ENCODE assay signal across 11 cellular contexts in the genomic region with DNA sequence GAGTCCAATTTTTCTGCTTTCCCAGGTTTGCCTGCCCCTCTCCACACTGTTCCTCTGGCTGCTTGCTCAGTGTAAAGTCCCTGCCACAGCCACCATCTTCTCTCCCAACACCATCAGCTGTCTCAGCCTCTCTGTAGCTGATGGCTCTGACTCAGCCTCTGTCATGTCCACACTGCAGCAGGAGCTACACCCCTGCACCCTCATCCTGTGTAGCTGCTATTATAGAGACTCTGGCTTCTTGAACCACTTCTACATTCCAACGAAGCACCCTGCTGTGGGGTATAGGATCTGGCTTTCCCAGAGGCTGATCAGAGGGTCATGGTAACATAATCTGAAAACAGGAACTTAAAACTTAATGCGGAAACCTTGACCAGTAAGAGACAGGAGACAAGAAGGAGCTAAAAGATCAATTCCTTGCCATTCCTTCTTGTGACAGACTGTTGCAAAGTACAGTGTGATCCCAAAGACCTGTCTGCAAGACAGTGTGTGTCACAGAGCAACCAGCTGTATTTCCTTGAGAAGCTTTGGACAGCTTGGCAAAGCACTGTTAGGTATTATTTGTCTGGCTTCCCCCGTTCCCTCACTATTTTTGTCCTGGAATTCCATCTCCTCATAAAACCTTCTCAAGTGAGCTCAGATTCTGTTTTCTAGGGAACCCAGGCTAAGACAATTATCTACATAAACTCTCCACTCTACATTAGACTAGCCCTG. TPM values are rescaled to one million over a fixed set of nuclear protein-coding genes. Genes with fewer than 3 reads are reported as not detected.
DNase-seq lines count a peak whose midpoint lies in the region; ATAC-seq, FAIRE-seq and TF ChIP-seq lines count a peak whose summit lies in the region.
"Had no signal": no experiment of that assay in that cellular context is flagged by ENCODE, and none has a peak within 500 bp of the region (broad histone marks: within the 10 kb centered on the region; RNA-seq: fewer than 3 reads in every experiment).

No MANE protein-coding gene starts in this region.

- no peaks in the 10 kb centered on the region for H4K20me1 ChIP-seq in OCI-LY7 (ENCODE audit: insufficient read depth, low read length)
- no peaks in the 10 kb centered on the region for H4K20me1 ChIP-seq in endothelial cell of umbilical vein (replicated peaks; ENCODE audit: control insufficient read depth, extremely low read depth, insufficient read depth, low read length)

- TF ChIP-seq CTCF in OCI-LY7 (conservative IDR thresholded peaks at IDR 0.05; ENCODE audit: low read length) = no peak
- TF ChIP-seq CTCF in endothelial cell of umbilical vein (IDR thresholded peaks at IDR 0.05; ENCODE audit: extremely low read depth in 1 of 2, insufficient read depth in 1 of 2, low read depth in 1 of 2, low read length in 2 of 2) = no peak
- TF ChIP-seq CTCF in osteocyte (IDR thresholded peaks at IDR 0.05) = no peak

- H3K9me3 Mint-ChIP-seq in osteocyte (ENCODE audit: unreplicated experiment) = peaks cover 9% of the 10 kb centered on the region
- peaks cover 0 to 7% (median 4%) of the 10 kb centered on the region in 3 donors for H3K9me3 Mint-ChIP-seq in T-cell

- BruUV-seq in OCI-LY7 (replicated peaks; lab: Mats Ljungman, UMichigan) (no TSS peak), endothelial cell of umbilical vein (replicated peaks; lab: Mats Ljungman, UMichigan) (no TSS peak)

- peak overlapping the region; percentile 60; the same call in 1 of the 2 replicates for H2AFZ ChIP-seq in OCI-LY7 (ENCODE audit: low read length)
- H2AFZ ChIP-seq in endothelial cell of umbilical vein (ENCODE audit: low read depth, low read length) = no peak overlapping the region

- no peaks in the 10 kb centered on the region for H3K27me3 Mint-ChIP-seq in osteocyte (ENCODE audit: unreplicated experiment)
- peaks cover 22 to 27% of the 10 kb centered on the region in 2 donors for H3K27me3 Mint-ChIP-seq in T-cell

- no peak overlapping the region for H3K27ac ChIP-seq in OCI-LY7 (ENCODE audit: low read depth, low read length, poor library complexity, severe bottlenecking)
- H3K27ac ChIP-seq in endothelial cell of umbilical vein (ENCODE audit: insufficient read depth, low read depth, low read length) = peak overlapping the region; percentile 88
- H3K27ac ChIP-seq in caudate nucleus (ENCODE audit: low read depth, low read length) = no peak overlapping the region
- H3K27ac ChIP-seq: ovary had no signal

- H3K27me3 ChIP-seq in H7 (ENCODE audit: control insufficient read depth, insufficient read depth, low read length) (no peaks in the 10 kb centered on the region), endothelial cell of umbilical vein (ENCODE audit: control insufficient read depth in 2 of 2, insufficient read depth in 2 of 2, low read length in 2 of 2) (no peaks in the 10 kb centered on the region)
- H3K27me3 ChIP-seq: ovary had no signal

- ATAC-seq in T-cell (replicated peaks in 1 of 4) (no peak), HG03565 (IDR thresholded peaks at IDR 0.05; ENCODE audit: unreplicated experiment) (no peak)
- ATAC-seq: activated CD4-positive, CD25-positive, alpha-beta regulatory T cell treated with anti-CD3 and anti-CD28 coated beads, Interleukin-2, amount 50 U/mL, for 24 hours had no signal

- no peak for TF ChIP-seq POLR2A in endothelial cell of umbilical vein (IDR thresholded peaks at IDR 0.05; ENCODE audit: low read depth, low read length)

- H3K4me1 ChIP-seq in OCI-LY7 (ENCODE audit: insufficient read depth, low read length, poor library complexity, severe bottlenecking) = peaks cover 40% of the 10 kb centered on the region
- H3K4me1 ChIP-seq in endothelial cell of umbilical vein (ENCODE audit: control insufficient read depth, extremely low read depth, insufficient read depth, low read length) = peaks cover 46% of the 10 kb centered on the region

- H3K4me2 ChIP-seq in OCI-LY7 (ENCODE audit: low read length) (no peak overlapping the region), endothelial cell of umbilical vein (ENCODE audit: insufficient read depth, low read length) (no peak overlapping the region)

- H3K9me3 ChIP-seq in OCI-LY7 (ENCODE audit: low read length) (no peaks in the 10 kb centered on the region), endothelial cell of umbilical vein (replicated peaks; ENCODE audit: control insufficient read depth, insufficient read depth, low read length) (no peaks in the 10 kb centered on the region)
- H3K9me3 ChIP-seq: ovary had no signal

- dilution Hi-C loops in endothelial cell of umbilical vein (cut with MboI; ENCODE audit: extremely low pct_ligation_motif_present, low sequenced_read_pairs) = no loop called here

- H3K4me3 ChIP-seq in H7 (ENCODE audit: insufficient read depth, low read depth, low read length) = no peak overlapping the region
- no peak overlapping the region for H3K4me3 ChIP-seq in OCI-LY7 (ENCODE audit: low read depth, low read length, poor library complexity, severe bottlenecking)
- no peak overlapping the region for H3K4me3 ChIP-seq in endothelial cell of umbilical vein (replicated peaks in 1 of 3; ENCODE audit: insufficient read depth in 1 of 3, low read depth in 1 of 3, low read length in 3 of 3)
- H3K4me3 ChIP-seq: ovary had no signal

- no peaks in the 10 kb centered on the region for H3K9me1 ChIP-seq in endothelial cell of umbilical vein (replicated peaks; ENCODE audit: control insufficient read depth, extremely low read depth, insufficient read depth, low read length)

- H3K79me2 ChIP-seq in OCI-LY7 (ENCODE audit: insufficient read depth, low read depth, low read length) = no peaks in the 10 kb centered on the region
- peaks cover 50% of the 10 kb centered on the region for H3K79me2 ChIP-seq in endothelial cell of umbilical vein (ENCODE audit: control insufficient read depth, insufficient read depth, low read length)

- H3K9me2 ChIP-seq in OCI-LY7 (ENCODE audit: insufficient read depth, low read length) = no peaks in the 10 kb centered on the region

- H3K4me3 Mint-ChIP-seq in osteocyte (ENCODE audit: unreplicated experiment) (no peak overlapping the region), T-cell (no peak overlapping the region)

- peak; percentile 61 for FAIRE-seq in endothelial cell of umbilical vein (lab: Jason Lieb, UNC)

- intact Hi-C loops in OCI-LY7 (cut with micrococcal nuclease; ENCODE audit: unreplicated experiment) (no loop called here), endothelial cell of umbilical vein (cut with micrococcal nuclease) (no loop called here)

- peak overlapping the region; percentile 12 for H3K9ac ChIP-seq in endothelial cell of umbilical vein (replicated peaks; ENCODE audit: extremely low read depth, insufficient read depth, low read length)

- H3K27ac Mint-ChIP-seq in osteocyte (ENCODE audit: unreplicated experiment) (peak overlapping the region; percentile 85), T-cell (no peak overlapping the region)

- POLR2A ChIA-PET in OCI-LY7 (lab: Charles Lee) (interaction anchor here (0.6 kb wide), 2 partner anchors 31 to 32 kb away, joined by 3 read pairs; no protein-coding TSS in a partner anchor), endothelial cell of umbilical vein (lab: Charles Lee) (interaction anchor here (0.5 kb wide), 1 partner anchor 398 kb away, joined by 4 read pairs; no protein-coding TSS in a partner anchor), T-cell (lab: Charles Lee) (no interaction called here)

- CTCF ChIA-PET in OCI-LY7 (lab: Charles Lee; ENCODE audit: unreplicated experiment) = no interaction called here
- CTCF ChIA-PET in endothelial cell of umbilical vein (lab: Charles Lee) = interaction anchor here (0.6 to 1.1 kb wide), 5 partner anchors 9 to 46 kb away, joined by 3 to 6 read pairs (median 3); no protein-coding TSS in a partner anchor
- CTCF ChIA-PET in T-cell (lab: Charles Lee) = no interaction called here

- peak; percentile 8 for DNase-seq in H7
- DNase-seq in OCI-LY7 (ENCODE audit: low spot score) = no peak
- DNase-seq in endothelial cell of umbilical vein (ENCODE audit: low read depth, low spot score) = peak; percentile 41
- no peak for DNase-seq in osteocyte (ENCODE audit: extremely low spot score, unreplicated experiment)
- no peak for DNase-seq in T-cell
- no peak for DNase-seq in NCI-H1694 treated with DMSO at 0.1 percent for 48 hours (lab: John Stamatoyannopoulos, UW)
- no peak for DNase-seq in caudate nucleus (lab: John Stamatoyannopoulos, UW)
- DNase-seq: amniotic stem cell, ovary had no signal

- H3K4me1 Mint-ChIP-seq in osteocyte (ENCODE audit: unreplicated experiment) (peaks cover 44% of the 10 kb centered on the region), T-cell (peaks cover 8 to 12% (median 9%) of the 10 kb centered on the region in 3 donors)

- H3K36me3 Mint-ChIP-seq in osteocyte (ENCODE audit: unreplicated experiment) (peaks cover 6% of the 10 kb centered on the region), T-cell (no peaks in the 10 kb centered on the region)

- H3K36me3 ChIP-seq in H7 (replicated peaks; ENCODE audit: control insufficient read depth, insufficient read depth, low read length) (no peaks in the 10 kb centered on the region), OCI-LY7 (ENCODE audit: insufficient read depth, low read length) (no peaks in the 10 kb centered on the region), endothelial cell of umbilical vein (ENCODE audit: control insufficient read depth in 2 of 2, extremely low read depth in 1 of 2, insufficient read depth in 2 of 2, low read length in 2 of 2) (no peaks in the 10 kb centered on the region)
- H3K36me3 ChIP-seq: ovary had no signal

TF ChIP-seq in endothelial cell of umbilical vein, 7 proteins besides CTCF, POLR2A, EP300 and RAD21:
- TF ChIP-seq FOS (IDR thresholded peaks at IDR 0.05; ENCODE audit: borderline replicate concordance, insufficient read depth, low read length) (peak; percentile 49), MYC (IDR thresholded peaks at IDR 0.05; ENCODE audit: low read depth, low read length) (no peak)

RNA-seq across cellular contexts. Expression of a gene that starts 42.3 kb away (rescaled TPM):
- 0.38 and 1.8 TPM in 2 replicates for total RNA-seq in H7 (2014; rRNA removed; shearing (Covaris generic))
- not detected in 2 replicates for total RNA-seq in OCI-LY7 (2014; rRNA removed; shearing (Covaris generic))
- not detected in 2 replicates for total RNA-seq in OCI-LY7 (2022)
- 47.6 and 49.0 TPM in 2 replicates for total RNA-seq in endothelial cell of umbilical vein
- 21.9 and 26.0 TPM in 2 replicates for polyA plus RNA-seq in endothelial cell of umbilical vein
- polyA plus RNA-seq in endothelial cell of umbilical vein (2011; cell fraction: cytosol; rRNA removed) = 28.9 and 30.4 TPM in 2 replicates
- 42.7 and 61.6 TPM in 2 replicates for polyA plus RNA-seq in endothelial cell of umbilical vein (2011; cell fraction: nucleus; rRNA removed)
- 57.5 and 69.1 TPM in 2 replicates for polyA plus RNA-seq in endothelial cell of umbilical vein (2012)
- 65.7 and 70.2 TPM in 2 replicates for polyA minus RNA-seq in endothelial cell of umbilical vein
- polyA minus RNA-seq in endothelial cell of umbilical vein (2011; cell fraction: cytosol; rRNA and poly(A)+ RNA removed) = not detected
- polyA minus RNA-seq in endothelial cell of umbilical vein (2011; cell fraction: nucleus; rRNA and poly(A)+ RNA removed) = 81.7 and 124 TPM in 2 replicates
- total RNA-seq in osteocyte = 78.3 and 81.8 TPM in 2 replicates
- 10 to 100 TPM in 1 of 5 donors, 1 to 10 TPM in 4; 3.1 to 10.7 (median 5.0) TPM for total RNA-seq in T-cell

Comparison
In these comparisons a context has a peak if more than half of its experiments do, and no peak if none do; other contexts are left out.
1. DNase-seq: peak in H7 (single experiment) and endothelial cell of umbilical vein (single experiment); none in OCI-LY7 (single experiment), osteocyte (single experiment), T-cell (0 of 34), NCI-H1694 treated with DMSO at 0.1 percent for 48 hours (single experiment) and caudate nucleus (0 of 61).
2. POLR2A ChIA-PET loops: an anchor here in OCI-LY7 (0.6 kb wide) and endothelial cell of umbilical vein (0.5 kb wide); none called in T-cell.